In the genomic region with DNA sequence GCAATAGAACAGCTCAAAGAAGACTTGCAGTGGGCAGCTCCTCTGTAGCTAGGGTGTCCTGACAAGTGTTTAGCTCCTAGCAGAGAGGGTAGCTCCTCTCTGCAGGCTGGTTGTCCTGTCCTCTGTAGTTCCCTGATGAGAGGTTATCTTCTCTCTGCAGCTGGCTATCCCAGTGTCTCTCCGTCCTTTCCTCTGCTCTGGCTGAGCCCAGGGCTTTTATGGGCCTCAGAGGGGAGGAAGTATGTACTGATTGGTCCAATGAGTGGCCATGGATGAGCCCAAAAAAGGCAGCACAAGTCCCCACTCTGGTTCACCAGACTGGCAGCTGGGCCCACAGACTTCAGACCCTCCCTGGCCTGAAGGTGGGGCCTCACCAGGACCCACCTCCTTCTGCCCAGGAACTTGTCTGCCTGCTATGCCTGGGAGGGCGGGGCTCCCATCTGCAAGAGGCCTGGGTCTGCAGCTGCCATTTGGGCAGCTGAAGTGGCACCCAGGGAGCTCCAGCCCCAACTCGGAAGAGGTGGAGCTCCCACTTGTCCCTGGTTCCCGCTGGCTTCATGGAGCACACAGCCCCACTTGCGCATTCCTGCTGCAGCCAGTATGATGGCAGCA, we compare ENCODE assay signal across 1 cellular context.
TF ChIP-seq lines count a peak whose summit lies in the region.

No MANE protein-coding gene starts in this region.

TF ChIP-seq in K562, 482 proteins besides CTCF, POLR2A, EP300 and RAD21:
- no peak for TF ChIP-seq SNRNP70 (optimal IDR thresholded peaks at IDR 0.05; ENCODE audit: low read depth, low read length)
- TF ChIP-seq HBP1 (CRISPR knock-in tag; IDR thresholded peaks at IDR 0.05) = no peak
- TF ChIP-seq TRIM24 (IDR thresholded peaks at IDR 0.05) = 0 out of 4 replicates have a peak, but pooled peaks of 1 of the 2 experiments have one; percentile 22
- peak; percentile 67 for TF ChIP-seq CBFA2T3 (IDR thresholded peaks at IDR 0.05)
- peak; percentile 56 for TF ChIP-seq MTA2 (IDR thresholded peaks at IDR 0.05; ENCODE audit: low read depth)
- 0 out of 2 replicates have a peak, but pooled peaks have one; percentile 22 for TF ChIP-seq CBFA2T2 (conservative IDR thresholded peaks at IDR 0.05)
- TF ChIP-seq PHF20 (IDR thresholded peaks at IDR 0.05; ENCODE audit: partially characterized antibody) = no peak
- no peak for TF ChIP-seq KLF13 (tag; IDR thresholded peaks at IDR 0.05; ENCODE audit: borderline replicate concordance, low read depth)
- TF ChIP-seq KAT2B (IDR thresholded peaks at IDR 0.05; ENCODE audit: low read depth, low read length) = no peak
- TF ChIP-seq FOXA3 (CRISPR knock-in tag; conservative IDR thresholded peaks at IDR 0.05 in 1 of 2, IDR thresholded peaks at IDR 0.05 in 1 of 2) = no peak
- no peak for TF ChIP-seq ZNF699 (CRISPR knock-in tag; IDR thresholded peaks at IDR 0.05; ENCODE audit: insufficient replicate concordance)
- TF ChIP-seq HLTF (IDR thresholded peaks at IDR 0.05) = no peak
- no peak for TF ChIP-seq HNRNPK (IDR thresholded peaks at IDR 0.05; ENCODE audit: low read depth, low read length, poor library complexity, severe bottlenecking)
- TF ChIP-seq, protein P1, sequence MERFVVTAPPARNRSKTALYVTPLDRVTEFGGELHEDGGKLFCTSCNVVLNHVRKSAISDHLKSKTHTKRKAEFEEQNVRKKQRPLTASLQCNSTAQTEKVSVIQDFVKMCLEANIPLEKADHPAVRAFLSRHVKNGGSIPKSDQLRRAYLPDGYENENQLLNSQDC (CRISPR knock-in tag; IDR thresholded peaks at IDR 0.05) = no peak
- TF ChIP-seq, protein P2, sequence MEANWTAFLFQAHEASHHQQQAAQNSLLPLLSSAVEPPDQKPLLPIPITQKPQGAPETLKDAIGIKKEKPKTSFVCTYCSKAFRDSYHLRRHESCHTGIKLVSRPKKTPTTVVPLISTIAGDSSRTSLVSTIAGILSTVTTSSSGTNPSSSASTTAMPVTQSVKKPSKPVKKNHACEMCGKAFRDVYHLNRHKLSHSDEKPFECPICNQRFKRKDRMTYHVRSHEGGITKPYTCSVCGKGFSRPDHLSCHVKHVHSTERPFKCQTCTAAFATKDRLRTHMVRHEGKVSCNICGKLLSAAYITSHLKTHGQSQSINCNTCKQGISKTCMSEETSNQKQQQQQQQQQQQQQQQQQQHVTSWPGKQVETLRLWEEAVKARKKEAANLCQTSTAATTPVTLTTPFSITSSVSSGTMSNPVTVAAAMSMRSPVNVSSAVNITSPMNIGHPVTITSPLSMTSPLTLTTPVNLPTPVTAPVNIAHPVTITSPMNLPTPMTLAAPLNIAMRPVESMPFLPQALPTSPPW (CRISPR knock-in tag; IDR thresholded peaks at IDR 0.05) = no peak
- TF ChIP-seq CREBBP (IDR thresholded peaks at IDR 0.05; ENCODE audit: low read depth, low read length) = no peak
- TF ChIP-seq, protein P3, sequence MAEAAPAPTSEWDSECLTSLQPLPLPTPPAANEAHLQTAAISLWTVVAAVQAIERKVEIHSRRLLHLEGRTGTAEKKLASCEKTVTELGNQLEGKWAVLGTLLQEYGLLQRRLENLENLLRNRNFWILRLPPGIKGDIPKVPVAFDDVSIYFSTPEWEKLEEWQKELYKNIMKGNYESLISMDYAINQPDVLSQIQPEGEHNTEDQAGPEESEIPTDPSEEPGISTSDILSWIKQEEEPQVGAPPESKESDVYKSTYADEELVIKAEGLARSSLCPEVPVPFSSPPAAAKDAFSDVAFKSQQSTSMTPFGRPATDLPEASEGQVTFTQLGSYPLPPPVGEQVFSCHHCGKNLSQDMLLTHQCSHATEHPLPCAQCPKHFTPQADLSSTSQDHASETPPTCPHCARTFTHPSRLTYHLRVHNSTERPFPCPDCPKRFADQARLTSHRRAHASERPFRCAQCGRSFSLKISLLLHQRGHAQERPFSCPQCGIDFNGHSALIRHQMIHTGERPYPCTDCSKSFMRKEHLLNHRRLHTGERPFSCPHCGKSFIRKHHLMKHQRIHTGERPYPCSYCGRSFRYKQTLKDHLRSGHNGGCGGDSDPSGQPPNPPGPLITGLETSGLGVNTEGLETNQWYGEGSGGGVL (CRISPR knock-in tag; IDR thresholded peaks at IDR 0.05) = no peak
- no peak for TF ChIP-seq YBX1 (IDR thresholded peaks at IDR 0.05)
- TF ChIP-seq ZNF140 (CRISPR knock-in tag; IDR thresholded peaks at IDR 0.05) = no peak
- peak in 1 of 2 experiments; percentile 81; a peak in 1 of 4 replicates for TF ChIP-seq SRF (CRISPR knock-in tag; IDR thresholded peaks at IDR 0.05)
- 0 out of 2 replicates have a peak, but pooled peaks have one; percentile 19 for TF ChIP-seq NCOR1 (IDR thresholded peaks at IDR 0.05)
- peak; percentile 69 for TF ChIP-seq ARID1B (IDR thresholded peaks at IDR 0.05)
- TF ChIP-seq ZBTB17 (CRISPR knock-in tag; IDR thresholded peaks at IDR 0.05) = no peak
- no peak for TF ChIP-seq SMARCA5 (IDR thresholded peaks at IDR 0.05)
- no peak for TF ChIP-seq HEY1 (CRISPR knock-in tag; IDR thresholded peaks at IDR 0.05; ENCODE audit: borderline replicate concordance)
- no peak for TF ChIP-seq POLR2AphosphoS2 (IDR thresholded peaks at IDR 0.05; ENCODE audit: low read length)
- TF ChIP-seq TRIM28 (IDR thresholded peaks at IDR 0.05) = 0 out of 2 replicates have a peak, but pooled peaks have one; percentile 29
- no peak for TF ChIP-seq BRD9 (IDR thresholded peaks at IDR 0.05; ENCODE audit: low read depth, partially characterized antibody)
- TF ChIP-seq, protein P4, sequence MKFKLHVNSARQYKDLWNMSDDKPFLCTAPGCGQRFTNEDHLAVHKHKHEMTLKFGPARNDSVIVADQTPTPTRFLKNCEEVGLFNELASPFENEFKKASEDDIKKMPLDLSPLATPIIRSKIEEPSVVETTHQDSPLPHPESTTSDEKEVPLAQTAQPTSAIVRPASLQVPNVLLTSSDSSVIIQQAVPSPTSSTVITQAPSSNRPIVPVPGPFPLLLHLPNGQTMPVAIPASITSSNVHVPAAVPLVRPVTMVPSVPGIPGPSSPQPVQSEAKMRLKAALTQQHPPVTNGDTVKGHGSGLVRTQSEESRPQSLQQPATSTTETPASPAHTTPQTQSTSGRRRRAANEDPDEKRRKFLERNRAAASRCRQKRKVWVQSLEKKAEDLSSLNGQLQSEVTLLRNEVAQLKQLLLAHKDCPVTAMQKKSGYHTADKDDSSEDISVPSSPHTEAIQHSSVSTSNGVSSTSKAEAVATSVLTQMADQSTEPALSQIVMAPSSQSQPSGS (CRISPR knock-in tag; IDR thresholded peaks at IDR 0.05) = no peak
- no peak for TF ChIP-seq MAFF (IDR thresholded peaks at IDR 0.05; ENCODE audit: low read length)
- peak; percentile 90 for TF ChIP-seq TCF3 (CRISPR knock-in tag; IDR thresholded peaks at IDR 0.05)
- no peak for TF ChIP-seq SLC30A9 (CRISPR knock-in tag; IDR thresholded peaks at IDR 0.05)
- no peak for TF ChIP-seq ELF2 (CRISPR knock-in tag; IDR thresholded peaks at IDR 0.05)
- no peak for TF ChIP-seq ZNF586 (CRISPR knock-in tag; conservative IDR thresholded peaks at IDR 0.05)
- no peak for TF ChIP-seq ARID3A (IDR thresholded peaks at IDR 0.05; ENCODE audit: borderline replicate concordance, low read depth, low read length)
- TF ChIP-seq NKRF (IDR thresholded peaks at IDR 0.05; ENCODE audit: borderline replicate concordance) = no peak
- TF ChIP-seq TAL1 (IDR thresholded peaks at IDR 0.05) = peak; percentile 69
- no peak for TF ChIP-seq CC2D1A (IDR thresholded peaks at IDR 0.05)
- TF ChIP-seq GATA2 (CRISPR knock-in tag; IDR thresholded peaks at IDR 0.05) = no peak
- TF ChIP-seq, protein P5, sequence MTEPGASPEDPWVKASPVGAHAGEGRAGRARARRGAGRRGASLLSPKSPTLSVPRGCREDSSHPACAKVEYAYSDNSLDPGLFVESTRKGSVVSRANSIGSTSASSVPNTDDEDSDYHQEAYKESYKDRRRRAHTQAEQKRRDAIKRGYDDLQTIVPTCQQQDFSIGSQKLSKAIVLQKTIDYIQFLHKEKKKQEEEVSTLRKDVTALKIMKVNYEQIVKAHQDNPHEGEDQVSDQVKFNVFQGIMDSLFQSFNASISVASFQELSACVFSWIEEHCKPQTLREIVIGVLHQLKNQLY (CRISPR knock-in tag; conservative IDR thresholded peaks at IDR 0.05) = no peak
